ENCODE assay signal across 9 cellular contexts in the genomic region with DNA sequence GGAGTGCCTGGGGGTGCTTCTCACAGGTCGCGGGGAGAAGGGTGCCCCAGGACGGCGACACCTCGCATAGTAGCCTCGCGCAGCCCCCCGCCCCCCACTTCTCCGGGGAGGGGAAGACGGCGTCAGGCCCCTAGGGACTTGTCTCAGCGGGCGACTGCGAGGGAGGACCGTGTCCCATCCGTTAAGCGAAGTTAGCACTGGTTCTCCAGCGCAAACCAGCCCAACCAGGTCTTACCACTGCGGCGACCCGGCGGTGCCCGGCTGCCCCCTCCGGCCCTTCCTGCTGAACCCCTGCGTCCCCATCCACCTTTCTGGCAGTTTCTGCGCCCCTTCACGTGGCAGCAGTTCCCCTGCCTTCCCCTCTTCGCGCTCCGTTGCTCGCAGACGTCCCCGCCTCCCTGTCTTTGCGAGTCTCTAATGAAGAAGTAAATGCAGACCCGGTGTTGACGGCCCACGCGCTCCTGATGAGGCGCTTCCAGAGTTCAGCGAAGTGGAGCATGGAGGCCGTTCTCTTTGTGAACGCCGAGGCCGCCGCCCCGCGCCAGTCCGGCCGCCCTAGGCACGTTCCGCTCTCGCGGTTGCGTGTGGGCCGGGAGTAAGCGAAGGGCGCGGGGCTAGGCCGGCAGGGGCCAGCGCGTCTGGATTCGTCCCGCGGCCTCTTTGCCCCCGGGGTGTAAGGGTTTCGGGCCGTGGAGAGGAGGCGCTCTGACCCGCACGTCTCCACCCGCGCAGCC. TPM values are rescaled to one million over a fixed set of nuclear protein-coding genes. Genes with fewer than 3 reads are reported as not detected.
DNase-seq lines count a peak whose midpoint lies in the region; ATAC-seq and TF ChIP-seq lines count a peak whose summit lies in the region.
"Had no signal": no experiment of that assay in that cellular context is flagged by ENCODE, and none has a peak within 500 bp of the region (broad histone marks: within the 10 kb centered on the region; RNA-seq: fewer than 3 reads in every experiment).

No MANE protein-coding gene starts in this region.

- peak; percentile 19 for ATAC-seq in right cardiac atrium
- ATAC-seq in GM21447 (IDR thresholded peaks at IDR 0.05; ENCODE audit: unreplicated experiment) = no peak

- TF ChIP-seq POLR2A in sigmoid colon (IDR thresholded peaks at IDR 0.05) = no peak

- no peaks in the 10 kb centered on the region for H3K4me1 ChIP-seq in right cardiac atrium (ENCODE audit: control insufficient read depth, insufficient read depth, low read length)
- peaks cover 0 to 50% (median 26%) of the 10 kb centered on the region in 4 donors for H3K4me1 ChIP-seq in sigmoid colon

- H3K27ac ChIP-seq in right cardiac atrium (ENCODE audit: low read length) = no peak overlapping the region
- peak overlapping the region; percentile 48 to 84 (median 75) for H3K27ac ChIP-seq in sigmoid colon

- no peak for TF ChIP-seq EP300 in sigmoid colon (IDR thresholded peaks at IDR 0.05)

- intact Hi-C loops in right cardiac atrium (cut with DNase I) (loop anchor here in 1 of 4 donors (10.0 kb wide), 1 partner anchor 1030 kb away; no protein-coding TSS in a partner anchor), sigmoid colon (cut with DNase I) (loop anchor here (5.0 to 10.0 kb wide), 4 partner anchors 173 to 1567 kb away; no protein-coding TSS in a partner anchor)

- no peaks in the 10 kb centered on the region for H3K27me3 ChIP-seq in right cardiac atrium (ENCODE audit: control insufficient read depth, insufficient read depth)
- peaks cover 0 to 56% (median 5%) of the 10 kb centered on the region in 3 donors for H3K27me3 ChIP-seq in sigmoid colon

- WGBS in right cardiac atrium = 3% methylated on average over 72 of the region's 72 CpGs
- 7 to 20% methylated on average over 72 of the region's 72 CpGs for WGBS in sigmoid colon, 2 donors

- DNase-seq in GM13976 (ENCODE audit: low spot score) (peak; percentile 35), right cardiac atrium (peak; percentile 34 to 78 (median 76)), sigmoid colon (peak; percentile 71), HuH-7.5 (ENCODE audit: low spot score) (no peak), LoVo (ENCODE audit: low spot score) (no peak)
- no peak for DNase-seq in activated CD4-positive, alpha-beta T cell treated with anti-CD3 and anti-CD28 coated beads for 4 hours

- in situ Hi-C loops in GM13976 (cut with MboI; ENCODE audit: low sequenced_read_pairs, unreplicated experiment) = loop anchor here (25.0 kb wide), 1 partner anchor 1567 kb away; no protein-coding TSS in a partner anchor

- no peaks in the 10 kb centered on the region for H3K9me3 ChIP-seq in right cardiac atrium (ENCODE audit: control insufficient read depth, low read length)
- H3K9me3 ChIP-seq in sigmoid colon = no peaks in the 10 kb centered on the region

- H3K4me3 ChIP-seq in WI38 (ENCODE audit: low read depth, low read length) = peak overlapping the region; percentile 62
- peak overlapping the region; percentile 37 for H3K4me3 ChIP-seq in right cardiac atrium (ENCODE audit: low read length)
- peak overlapping the region; percentile 54 to 74 (median 72) for H3K4me3 ChIP-seq in sigmoid colon

- TF ChIP-seq CTCF in GM13976 (IDR thresholded peaks at IDR 0.05; ENCODE audit: borderline replicate concordance, control extremely low read depth, extremely low read depth, insufficient read depth, missing control alignments) (no peak), WI38 (IDR thresholded peaks at IDR 0.05; ENCODE audit: low read depth, low read length) (no peak), sigmoid colon (IDR thresholded peaks at IDR 0.05) (no peak)

- no peaks in the 10 kb centered on the region for H3K36me3 ChIP-seq in sigmoid colon

RNA-seq across cellular contexts. Expression of gene SLIT2, which starts 3.0 kb away (rescaled TPM):
- total RNA-seq in right cardiac atrium (10 to 100 TPM; 10.2 to 13.8 (median 10.9) TPM), sigmoid colon (10 to 100 TPM; 27.0 to 49.0 (median 34.9) TPM)
- polyA plus RNA-seq in right cardiac atrium (2.9 TPM), sigmoid colon (1 to 10 TPM in 2 of 3 donors, under 1 TPM in 1; 0.23 to 2.6 (median 1.2) TPM)
- total RNA-seq: activated CD8-positive, alpha-beta memory T cell treated with anti-CD3 and anti-CD28 coated beads for 36 hours had no signal

Comparison
In these comparisons a context has a peak if more than half of its experiments do, and no peak if none do; other contexts are left out.
1. DNase-seq: peak in GM13976 (single experiment), right cardiac atrium (3 of 3) and sigmoid colon (single experiment); none in HuH-7.5 (single experiment), activated CD4-positive, alpha-beta T cell treated with anti-CD3 and anti-CD28 coated beads for 4 hours (0 of 2) and LoVo (single experiment).
2. Peak in every context shown above with its lines, with median percentiles within 50 percentile points of each other: H3K4me3 ChIP-seq.